ENCODE assay signal across 18 cellular contexts in the genomic region with DNA sequence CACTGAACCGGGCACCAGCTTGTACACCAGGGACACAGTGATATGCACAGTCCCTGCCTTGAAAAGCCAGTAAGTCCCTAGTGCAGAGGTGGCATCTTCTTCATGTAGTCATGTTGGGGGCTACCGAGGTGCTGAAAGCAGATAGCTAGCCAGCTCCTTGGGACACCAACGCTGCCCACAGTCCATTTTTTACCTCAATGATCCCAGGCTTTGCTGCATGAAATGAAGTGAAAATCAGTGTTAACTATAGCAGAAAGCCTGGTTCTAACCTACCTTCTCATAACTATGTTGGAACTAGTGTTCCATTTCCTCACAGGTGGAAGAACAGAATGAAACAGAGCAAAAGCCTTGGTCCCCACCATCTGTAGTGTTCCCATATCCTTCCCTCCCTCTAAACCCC.
DNase-seq lines count a peak whose midpoint lies in the region; ATAC-seq, FAIRE-seq and TF ChIP-seq lines count a peak whose summit lies in the region.
"Had no signal": no experiment of that assay in that cellular context is flagged by ENCODE, and none has a peak within 500 bp of the region (broad histone marks: within the 10 kb centered on the region; RNA-seq: fewer than 3 reads in every experiment).

No MANE protein-coding gene starts in this region.

- no peak for TF ChIP-seq CTCF in HepG2 (CRISPR knock-in tag; IDR thresholded peaks at IDR 0.05)
- TF ChIP-seq CTCF in right lobe of liver (IDR thresholded peaks at IDR 0.05): no peak
- no peak for TF ChIP-seq CTCF in endothelial cell (IDR thresholded peaks at IDR 0.05; ENCODE audit: unreplicated experiment)
- no peak for TF ChIP-seq CTCF in progenitor cell of endocrine pancreas (IDR thresholded peaks at IDR 0.05; ENCODE audit: unreplicated experiment)
- TF ChIP-seq CTCF in PC-9 (conservative IDR thresholded peaks at IDR 0.05): no peak

- H3K9ac ChIP-seq in HepG2 (ENCODE audit: insufficient read depth, low read depth, low read length): no peak overlapping the region
- H3K9ac ChIP-seq: BLaER1 had no signal

- no peak overlapping the region for H3K4me3 ChIP-seq in HepG2 (replicated peaks in 1 of 3; ENCODE audit: insufficient read depth in 1 of 3, low read depth in 2 of 3, low read length in 3 of 3)
- no peak overlapping the region for H3K4me3 ChIP-seq in right lobe of liver
- H3K4me3 ChIP-seq in PC-9: no peak overlapping the region
- H3K4me3 ChIP-seq: BLaER1, GM12878 had no signal

- H3K9me3 Mint-ChIP-seq in endothelial cell (ENCODE audit: unreplicated experiment): no peaks in the 10 kb centered on the region
- H3K9me3 Mint-ChIP-seq in progenitor cell of endocrine pancreas (ENCODE audit: low read depth): no peaks in the 10 kb centered on the region

- H3K36me3 ChIP-seq in HepG2 (replicated peaks in 1 of 2; ENCODE audit: control insufficient read depth in 1 of 2, insufficient read depth in 2 of 2, low read length in 2 of 2) (peaks cover 55 to 99% of the 10 kb centered on the region in 2 experiments), right lobe of liver (peaks cover 17 to 95% (median 65%) of the 10 kb centered on the region in 4 donors), PC-9 (ENCODE audit: low read depth) (peaks cover 39% of the 10 kb centered on the region)

- TF ChIP-seq POLR2A in HepG2 (IDR thresholded peaks at IDR 0.05; ENCODE audit: insufficient read depth in 1 of 2, low read depth in 2 of 2, low read length in 2 of 2) (no peak; a peak in 1 of 4 replicates), right lobe of liver (IDR thresholded peaks at IDR 0.05) (no peak)

- peak overlapping the region; percentile 50 for H3K27ac Mint-ChIP-seq in endothelial cell (ENCODE audit: unreplicated experiment)
- H3K27ac Mint-ChIP-seq in progenitor cell of endocrine pancreas: peak overlapping the region; percentile 81
- H3K27ac Mint-ChIP-seq: CD4-positive, CD25-positive, alpha-beta regulatory T cell had no signal

- no peak for TF ChIP-seq RAD21 in HepG2 (CRISPR knock-in tag; IDR thresholded peaks at IDR 0.05)

- peaks cover 35% of the 10 kb centered on the region for H3K4me1 Mint-ChIP-seq in endothelial cell (ENCODE audit: unreplicated experiment)
- H3K4me1 Mint-ChIP-seq in progenitor cell of endocrine pancreas (ENCODE audit: low read depth): no peaks in the 10 kb centered on the region

- DNase-seq in HepG2 (ENCODE audit: low spot score): no peak
- DNase-seq in right lobe of liver: no peak
- DNase-seq in endothelial cell (ENCODE audit: low spot score): no peak
- DNase-seq in progenitor cell of endocrine pancreas (ENCODE audit: low spot score, unreplicated experiment): no peak
- DNase-seq in PC-9: no peak
- DNase-seq in DMS53 treated with DMSO at 0.1 percent for 48 hours (lab: John Stamatoyannopoulos, UW; ENCODE audit: unreplicated experiment): no peak
- DNase-seq: GDM1, HCEC 1CT, NCI-H1092, NCI-H1417 treated with DMSO at 0.1 percent for 48 hours, NCI-H1694 treated with DMSO at 0.1 percent for 48 hours, NCI-H2227 treated with DMSO at 0.1 percent for 48 hours, NCI-H526 treated with DMSO at 0.1 percent for 48 hours had no signal

- CTCF ChIA-PET in HepG2 (lab: Yijun Ruan, JAX; ENCODE audit: low intra/inter-chr PET ratio, low total read pairs) (interaction anchor here (1.5 to 3.3 kb wide), 2 partner anchors 48 to 134 kb away, joined by 4 to 22 read pairs; no protein-coding TSS in a partner anchor), PC-9 (lab: Charles Lee) (interaction anchor here (1.5 kb wide), 1 partner anchor 9 kb away, joined by 4 read pairs; no protein-coding TSS in a partner anchor)

- POLR2A ChIA-PET in HepG2 (lab: Yijun Ruan, JAX) (interaction anchor here (2.5 kb wide), 1 partner anchor 10 kb away, joined by 7 read pairs; no protein-coding TSS in a partner anchor), PC-9 (lab: Charles Lee; ENCODE audit: unreplicated experiment) (interaction anchor here (0.6 to 0.7 kb wide), 2 partner anchors 43 to 356 kb away, joined by 8 to 10 read pairs; no protein-coding TSS in a partner anchor)

- H3K27me3 Mint-ChIP-seq in endothelial cell (ENCODE audit: unreplicated experiment): peaks cover 50% of the 10 kb centered on the region
- H3K27me3 Mint-ChIP-seq in progenitor cell of endocrine pancreas: no peaks in the 10 kb centered on the region
- H3K27me3 Mint-ChIP-seq: CD4-positive, CD25-positive, alpha-beta regulatory T cell had no signal

- H3K4me2 ChIP-seq in HepG2 (ENCODE audit: low read depth, low read length) (no peak overlapping the region), PC-9 (no peak overlapping the region)
- H3K4me2 ChIP-seq: BLaER1 had no signal

- H3K9me3 ChIP-seq in HepG2 (ENCODE audit: low read length) (no peaks in the 10 kb centered on the region), right lobe of liver (no peaks in the 10 kb centered on the region), PC-9 (ENCODE audit: insufficient read depth, low read depth) (no peaks in the 10 kb centered on the region)
- H3K9me3 ChIP-seq: BLaER1 had no signal

- ATAC-seq in HepG2: peak; percentile 4; the same call in 2 of the 3 replicates
- ATAC-seq in right lobe of liver: no peak
- no peak for ATAC-seq in GM18909 (IDR thresholded peaks at IDR 0.05; ENCODE audit: poor library complexity, unreplicated experiment)

- peaks cover 94% of the 10 kb centered on the region for H3K36me3 Mint-ChIP-seq in endothelial cell (ENCODE audit: low read depth, unreplicated experiment)
- peaks cover 32% of the 10 kb centered on the region for H3K36me3 Mint-ChIP-seq in progenitor cell of endocrine pancreas (ENCODE audit: insufficient read depth)

- no peaks in the 10 kb centered on the region for H3F3A ChIP-seq in PC-9 (ENCODE audit: insufficient read depth, low read depth)

- BruUV-seq in HepG2 (replicated peaks; lab: Mats Ljungman, UMichigan) (no TSS peak), PC-9 (replicated peaks; lab: Mats Ljungman, UMichigan) (no TSS peak)

- no peak for FAIRE-seq in HepG2 (lab: Jason Lieb, UNC)
- FAIRE-seq: A204.1, GM12878 had no signal

- peak overlapping the region; percentile 28 for H3K4me3 Mint-ChIP-seq in endothelial cell (ENCODE audit: unreplicated experiment)
- H3K4me3 Mint-ChIP-seq in progenitor cell of endocrine pancreas (ENCODE audit: low read depth): no peak overlapping the region

- in situ Hi-C loops in HepG2 (cut with HindIII; ENCODE audit: extremely low pct_ligation_motif_present, low pct_unique_long_range_greater_than_20kb): no loop called here

- no peak overlapping the region for H2AFZ ChIP-seq in HepG2 (ENCODE audit: low read length)
- H2AFZ ChIP-seq in PC-9: no peak overlapping the region

- no peaks in the 10 kb centered on the region for H3K79me2 ChIP-seq in HepG2 (ENCODE audit: insufficient read depth, low read length)
- H3K79me2 ChIP-seq in PC-9 (ENCODE audit: low read depth): no peaks in the 10 kb centered on the region

- H3K27me3 ChIP-seq in HepG2 (ENCODE audit: control insufficient read depth in 1 of 2, insufficient read depth in 2 of 2, low read length in 2 of 2): no peaks in the 10 kb centered on the region
- no peaks in the 10 kb centered on the region for H3K27me3 ChIP-seq in right lobe of liver
- no peaks in the 10 kb centered on the region for H3K27me3 ChIP-seq in PC-9 (ENCODE audit: insufficient read depth, low read depth)
- H3K27me3 ChIP-seq: BLaER1 had no signal

- WGBS in HepG2 (ENCODE audit: low lambda C conversion rate): 94% methylated on average over 3 of the region's 3 CpGs
- WGBS in right lobe of liver (ENCODE audit: insufficient coverage, low coverage, low lambda C conversion rate, missing lambda C conversion rate): 80% methylated on average over 1 of the region's 3 CpGs

- peaks cover 4% of the 10 kb centered on the region; the same call in 1 of the 2 replicates for H4K20me1 ChIP-seq in HepG2 (ENCODE audit: insufficient read depth, low read length)
- H4K20me1 ChIP-seq in PC-9 (ENCODE audit: insufficient read depth): peaks cover 6% of the 10 kb centered on the region

- no peak overlapping the region for H3K27ac ChIP-seq in HepG2 (ENCODE audit: extremely low read length, insufficient read depth, low read length)
- no peak overlapping the region for H3K27ac ChIP-seq in right lobe of liver
- no peak overlapping the region for H3K27ac ChIP-seq in PC-9
- H3K27ac ChIP-seq: BLaER1 had no signal

- no peak for TF ChIP-seq EP300 in HepG2 (IDR thresholded peaks at IDR 0.05; ENCODE audit: low read depth in 2 of 2, low read length in 2 of 2)
- TF ChIP-seq EP300 in HepG2 (CRISPR knock-in tag; IDR thresholded peaks at IDR 0.05; ENCODE audit: borderline replicate concordance): no peak

- intact Hi-C loops in HepG2 (cut with micrococcal nuclease; ENCODE audit: unreplicated experiment): loop anchor here (1.0 kb wide), 1 partner anchor 47 kb away; no protein-coding TSS in a partner anchor
- intact Hi-C loops in right lobe of liver (cut with DNase I): no loop called here
- intact Hi-C loops in PC-9 (cut with micrococcal nuclease; ENCODE audit: unreplicated experiment): no loop called here

- no peaks in the 10 kb centered on the region for H3K9me2 ChIP-seq in PC-9 (ENCODE audit: insufficient read depth)

- H3K4me1 ChIP-seq in HepG2 (ENCODE audit: insufficient read depth, low read length) (peaks cover 4% of the 10 kb centered on the region), right lobe of liver (no peaks in the 10 kb centered on the region), PC-9 (replicated peaks; ENCODE audit: insufficient read depth) (no peaks in the 10 kb centered on the region)
- H3K4me1 ChIP-seq: BLaER1 had no signal

TF ChIP-seq in HepG2, 621 proteins besides CTCF, POLR2A, EP300 and RAD21:
- TF ChIP-seq, protein P1, sequence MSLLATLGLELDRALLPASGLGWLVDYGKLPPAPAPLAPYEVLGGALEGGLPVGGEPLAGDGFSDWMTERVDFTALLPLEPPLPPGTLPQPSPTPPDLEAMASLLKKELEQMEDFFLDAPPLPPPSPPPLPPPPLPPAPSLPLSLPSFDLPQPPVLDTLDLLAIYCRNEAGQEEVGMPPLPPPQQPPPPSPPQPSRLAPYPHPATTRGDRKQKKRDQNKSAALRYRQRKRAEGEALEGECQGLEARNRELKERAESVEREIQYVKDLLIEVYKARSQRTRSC (CRISPR knock-in tag; IDR thresholded peaks at IDR 0.05; ENCODE audit: low read depth): no peak
- TF ChIP-seq, protein P2, sequence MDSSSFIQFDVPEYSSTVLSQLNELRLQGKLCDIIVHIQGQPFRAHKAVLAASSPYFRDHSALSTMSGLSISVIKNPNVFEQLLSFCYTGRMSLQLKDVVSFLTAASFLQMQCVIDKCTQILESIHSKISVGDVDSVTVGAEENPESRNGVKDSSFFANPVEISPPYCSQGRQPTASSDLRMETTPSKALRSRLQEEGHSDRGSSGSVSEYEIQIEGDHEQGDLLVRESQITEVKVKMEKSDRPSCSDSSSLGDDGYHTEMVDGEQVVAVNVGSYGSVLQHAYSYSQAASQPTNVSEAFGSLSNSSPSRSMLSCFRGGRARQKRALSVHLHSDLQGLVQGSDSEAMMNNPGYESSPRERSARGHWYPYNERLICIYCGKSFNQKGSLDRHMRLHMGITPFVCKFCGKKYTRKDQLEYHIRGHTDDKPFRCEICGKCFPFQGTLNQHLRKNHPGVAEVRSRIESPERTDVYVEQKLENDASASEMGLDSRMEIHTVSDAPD (CRISPR knock-in tag; IDR thresholded peaks at IDR 0.05): no peak
- peak; percentile 85 for TF ChIP-seq RBM22 (optimal IDR thresholded peaks at IDR 0.05; ENCODE audit: low read length)
- TF ChIP-seq POLR2G (IDR thresholded peaks at IDR 0.05; ENCODE audit: low read depth, low read length): peak; percentile 49; the same call in 1 of the 2 replicates
- TF ChIP-seq POLR2AphosphoS2 (IDR thresholded peaks at IDR 0.05; ENCODE audit: low read depth, low read length): peak; percentile 81; the same call in 1 of the 2 replicates
